ENCODE assay signal across 15 cellular contexts in the genomic region with DNA sequence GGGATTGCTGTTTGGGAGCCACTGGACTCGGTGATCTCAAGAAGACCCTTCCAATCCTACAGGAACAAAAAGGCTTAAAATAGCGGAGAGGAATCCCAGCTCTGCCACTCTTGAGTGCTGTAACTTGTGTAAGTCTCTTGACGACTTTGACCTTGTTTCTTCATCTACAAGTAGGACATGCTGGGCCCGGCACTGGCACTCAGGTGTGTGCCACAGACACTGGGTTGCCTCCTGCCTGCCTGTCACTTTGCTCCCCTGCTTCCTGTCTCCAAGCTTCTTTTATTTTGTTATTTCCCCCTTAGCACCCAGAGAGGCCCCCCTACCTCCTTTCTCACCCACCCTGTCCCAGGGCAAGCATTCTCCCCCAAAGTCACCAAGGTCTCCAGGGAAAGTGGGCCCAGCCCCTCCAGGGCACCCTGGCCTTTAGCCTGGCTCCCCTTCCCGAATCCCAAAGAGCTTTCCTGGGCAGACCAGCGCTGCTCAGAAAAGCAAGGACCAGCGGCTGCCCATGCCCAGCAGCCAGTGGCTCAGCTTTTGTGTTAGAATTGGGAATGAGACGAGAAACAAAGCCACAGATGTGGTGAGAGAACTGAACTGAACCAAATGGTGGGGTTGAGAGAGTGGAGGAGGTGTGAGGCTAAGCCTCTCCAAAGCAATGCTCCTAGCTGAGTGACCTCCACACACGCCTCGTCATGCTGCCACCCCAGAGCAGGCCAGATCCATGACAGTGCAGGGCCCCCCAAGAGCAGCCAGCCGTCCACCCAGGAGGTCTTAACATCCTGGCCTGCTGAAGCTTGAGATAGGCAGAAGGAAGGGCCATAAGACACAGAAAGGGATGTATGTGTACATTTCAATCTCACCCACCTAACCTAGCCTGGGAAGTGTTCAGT. TPM values are rescaled to one million over a fixed set of nuclear protein-coding genes. Genes with fewer than 3 reads are reported as not detected.
A peak's percentile ranks its signal among the peaks of the same experiment; 100 is the strongest.
DNase-seq lines count a peak whose midpoint lies in the region; ATAC-seq and TF ChIP-seq lines count a peak whose summit lies in the region.
"Had no signal": no experiment of that assay in that cellular context is flagged by ENCODE, and none has a peak within 500 bp of the region (broad histone marks: within the 10 kb centered on the region; RNA-seq: fewer than 3 reads in every experiment).

No MANE protein-coding gene starts in this region.

- no peaks in the 10 kb centered on the region for H3K4me1 Mint-ChIP-seq in osteocyte (ENCODE audit: unreplicated experiment)

- in situ Hi-C loops in KBM-7 (cut with MboI; ENCODE audit: low pct_unique_long_range_greater_than_20kb, low sequenced_read_pairs) = no loop called here

- H3K4me3 ChIP-seq in RWPE2 (ENCODE audit: severe bottlenecking) (no peak overlapping the region), epithelial cell of esophagus (ENCODE audit: low read length) (peak overlapping the region; percentile 100)

- no peak overlapping the region for H3K27ac Mint-ChIP-seq in osteocyte (ENCODE audit: unreplicated experiment)

- peaks cover 49% of the 10 kb centered on the region for H3K4me1 ChIP-seq in RWPE2 (ENCODE audit: insufficient read depth, poor library complexity, severe bottlenecking)

- ATAC-seq in RWPE2 (ENCODE audit: low read depth) = no peak
- ATAC-seq: HCT116 had no signal

- peaks cover 6% of the 10 kb centered on the region for H3K27me3 Mint-ChIP-seq in osteocyte (ENCODE audit: unreplicated experiment)

- no peak for TF ChIP-seq CTCF in RWPE2 (IDR thresholded peaks at IDR 0.05; ENCODE audit: poor library complexity, severe bottlenecking)
- no peak for TF ChIP-seq CTCF in epithelial cell of esophagus (IDR thresholded peaks at IDR 0.05; ENCODE audit: insufficient read depth, low read depth, low read length, missing control alignments)
- TF ChIP-seq CTCF in osteocyte (IDR thresholded peaks at IDR 0.05) = no peak

- no peak overlapping the region for H3K4me3 Mint-ChIP-seq in osteocyte (ENCODE audit: unreplicated experiment)

- H3K27ac ChIP-seq in RWPE2 (ENCODE audit: poor library complexity, severe bottlenecking) = peak overlapping the region; percentile 64

- no peaks in the 10 kb centered on the region for H3K9me3 Mint-ChIP-seq in osteocyte (ENCODE audit: unreplicated experiment)

- peak; percentile 8 for DNase-seq in 8988T
- no peak for DNase-seq in RWPE2 (ENCODE audit: low spot score)
- DNase-seq in epithelial cell of esophagus (ENCODE audit: low read depth) = no peak
- peak; percentile 78 for DNase-seq in osteocyte (ENCODE audit: extremely low spot score, unreplicated experiment)
- no peak for DNase-seq in NCI-H82 treated with DMSO at 0.1 percent for 48 hours (lab: John Stamatoyannopoulos, UW; ENCODE audit: unreplicated experiment)
- no peak for DNase-seq in KBM-7
- DNase-seq in SHP77 (lab: John Stamatoyannopoulos, UW) = no peak
- no peak for DNase-seq in NCI-H1930 (lab: John Stamatoyannopoulos, UW)
- DNase-seq: activated naive CD4-positive, alpha-beta T cell; dermis blood vessel endothelial cell; NCI-H146; NCI-H2227 treated with DMSO at 0.1 percent for 48 hours; stimulated activated CD4-positive, alpha-beta T cell treated with anti-CD3 and anti-CD28 coated beads, Interleukin-2, amount 100 ng/mL, for 24 hours had no signal

- peaks cover 65% of the 10 kb centered on the region for H3K36me3 ChIP-seq in RWPE2 (ENCODE audit: low read depth)

- no peaks in the 10 kb centered on the region for H3K36me3 Mint-ChIP-seq in osteocyte (ENCODE audit: unreplicated experiment)

- no peaks in the 10 kb centered on the region for H3K27me3 ChIP-seq in RWPE2 (ENCODE audit: insufficient read depth, poor library complexity, severe bottlenecking)

- no peaks in the 10 kb centered on the region for H3K9me3 ChIP-seq in RWPE2 (ENCODE audit: severe bottlenecking)

RNA-seq across cellular contexts. Expression of a gene that starts 4.5 kb away (rescaled TPM):
- total RNA-seq in osteocyte = not detected in 2 replicates
- total RNA-seq: dermis blood vessel endothelial cell; T-helper 1 cell treated with Interleukin-12 subunit alpha and Interleukin-12 subunit beta and Interleukin-4 antibody, amounts not matched to agents 30 ng/mL and 1 ng/mL, for 36 hours had no signal

Comparison
In these comparisons a context has a peak if more than half of its experiments do, and no peak if none do; other contexts are left out.
1. DNase-seq: peak in 8988T (single experiment) and osteocyte (single experiment); none in RWPE2 (single experiment), epithelial cell of esophagus (single experiment), NCI-H82 treated with DMSO at 0.1 percent for 48 hours (single experiment), KBM-7 (single experiment), SHP77 (0 of 2) and NCI-H1930 (0 of 2).